In the genomic region with DNA sequence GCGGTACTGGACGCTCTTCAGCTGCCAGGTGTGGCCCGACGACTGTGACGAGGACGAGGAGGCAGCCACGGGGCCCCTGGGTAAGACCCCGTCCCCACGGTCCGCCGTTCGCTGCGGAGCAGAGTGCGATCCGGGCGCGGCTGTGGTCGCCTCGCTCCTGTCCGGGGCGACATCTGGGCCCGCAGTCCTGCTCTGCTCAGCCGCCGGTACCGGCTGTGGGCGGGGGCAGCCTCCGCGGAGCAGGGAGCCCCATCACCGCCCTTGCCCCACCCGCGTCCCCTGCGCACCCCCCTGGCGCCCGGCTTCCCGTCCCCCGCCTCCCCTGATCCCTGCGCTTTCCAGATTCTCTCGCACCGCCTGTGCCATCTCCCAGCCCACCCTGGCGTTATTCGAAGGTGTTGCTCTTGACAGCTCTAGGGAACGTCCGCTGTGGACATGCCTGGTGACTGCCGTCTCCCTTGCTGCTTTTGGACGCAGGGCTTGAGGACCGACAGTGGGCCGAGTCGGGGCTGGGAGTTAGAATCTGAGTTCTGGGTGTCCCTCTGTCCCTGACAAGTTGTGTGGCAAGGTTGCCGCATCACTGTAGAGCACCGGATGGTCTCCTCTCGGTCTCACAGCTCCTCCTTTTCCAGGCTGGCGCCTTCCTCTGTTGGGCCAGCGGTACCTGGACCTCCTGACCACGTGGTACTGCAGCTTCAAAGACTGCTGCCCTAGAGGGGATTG, we compare ENCODE assay signal across 1 cellular context.
A peak's percentile ranks its signal among the peaks of the same experiment; 100 is the strongest.
TF ChIP-seq lines count a peak whose summit lies in the region.

No MANE protein-coding gene starts in this region.

TF ChIP-seq in A549, 52 proteins besides CTCF, POLR2A, EP300 and RAD21 (continued from another document):
- TF ChIP-seq, protein P1, sequence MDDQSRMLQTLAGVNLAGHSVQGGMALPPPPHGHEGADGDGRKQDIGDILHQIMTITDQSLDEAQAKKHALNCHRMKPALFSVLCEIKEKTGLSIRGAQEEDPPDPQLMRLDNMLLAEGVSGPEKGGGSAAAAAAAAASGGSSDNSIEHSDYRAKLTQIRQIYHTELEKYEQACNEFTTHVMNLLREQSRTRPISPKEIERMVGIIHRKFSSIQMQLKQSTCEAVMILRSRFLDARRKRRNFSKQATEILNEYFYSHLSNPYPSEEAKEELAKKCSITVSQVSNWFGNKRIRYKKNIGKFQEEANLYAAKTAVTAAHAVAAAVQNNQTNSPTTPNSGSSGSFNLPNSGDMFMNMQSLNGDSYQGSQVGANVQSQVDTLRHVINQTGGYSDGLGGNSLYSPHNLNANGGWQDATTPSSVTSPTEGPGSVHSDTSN (IDR thresholded peaks at IDR 0.05): no peak
- no peak for TF ChIP-seq RNF2 (IDR thresholded peaks at IDR 0.05; ENCODE audit: borderline replicate concordance, low read depth)
- TF ChIP-seq ZSCAN20 (CRISPR knock-in tag; IDR thresholded peaks at IDR 0.05): no peak
- TF ChIP-seq, protein P2, sequence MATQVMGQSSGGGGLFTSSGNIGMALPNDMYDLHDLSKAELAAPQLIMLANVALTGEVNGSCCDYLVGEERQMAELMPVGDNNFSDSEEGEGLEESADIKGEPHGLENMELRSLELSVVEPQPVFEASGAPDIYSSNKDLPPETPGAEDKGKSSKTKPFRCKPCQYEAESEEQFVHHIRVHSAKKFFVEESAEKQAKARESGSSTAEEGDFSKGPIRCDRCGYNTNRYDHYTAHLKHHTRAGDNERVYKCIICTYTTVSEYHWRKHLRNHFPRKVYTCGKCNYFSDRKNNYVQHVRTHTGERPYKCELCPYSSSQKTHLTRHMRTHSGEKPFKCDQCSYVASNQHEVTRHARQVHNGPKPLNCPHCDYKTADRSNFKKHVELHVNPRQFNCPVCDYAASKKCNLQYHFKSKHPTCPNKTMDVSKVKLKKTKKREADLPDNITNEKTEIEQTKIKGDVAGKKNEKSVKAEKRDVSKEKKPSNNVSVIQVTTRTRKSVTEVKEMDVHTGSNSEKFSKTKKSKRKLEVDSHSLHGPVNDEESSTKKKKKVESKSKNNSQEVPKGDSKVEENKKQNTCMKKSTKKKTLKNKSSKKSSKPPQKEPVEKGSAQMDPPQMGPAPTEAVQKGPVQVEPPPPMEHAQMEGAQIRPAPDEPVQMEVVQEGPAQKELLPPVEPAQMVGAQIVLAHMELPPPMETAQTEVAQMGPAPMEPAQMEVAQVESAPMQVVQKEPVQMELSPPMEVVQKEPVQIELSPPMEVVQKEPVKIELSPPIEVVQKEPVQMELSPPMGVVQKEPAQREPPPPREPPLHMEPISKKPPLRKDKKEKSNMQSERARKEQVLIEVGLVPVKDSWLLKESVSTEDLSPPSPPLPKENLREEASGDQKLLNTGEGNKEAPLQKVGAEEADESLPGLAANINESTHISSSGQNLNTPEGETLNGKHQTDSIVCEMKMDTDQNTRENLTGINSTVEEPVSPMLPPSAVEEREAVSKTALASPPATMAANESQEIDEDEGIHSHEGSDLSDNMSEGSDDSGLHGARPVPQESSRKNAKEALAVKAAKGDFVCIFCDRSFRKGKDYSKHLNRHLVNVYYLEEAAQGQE (IDR thresholded peaks at IDR 0.05): no peak
- TF ChIP-seq MYC (IDR thresholded peaks at IDR 0.05; ENCODE audit: borderline replicate concordance, low read length): no peak
- peak; percentile 21; the same call in 1 of the 2 replicates for TF ChIP-seq PHF8 (IDR thresholded peaks at IDR 0.05; ENCODE audit: borderline replicate concordance, low read depth)
- TF ChIP-seq ZFP36 (IDR thresholded peaks at IDR 0.05; ENCODE audit: borderline replicate concordance, partially characterized antibody): no peak
- no peak for TF ChIP-seq ESRRA (IDR thresholded peaks at IDR 0.05; ENCODE audit: borderline replicate concordance, low read length)
- no peak for TF ChIP-seq JUNB (IDR thresholded peaks at IDR 0.05)
- no peak for TF ChIP-seq HOXB5 (CRISPR knock-in tag; IDR thresholded peaks at IDR 0.05)
- no peak for TF ChIP-seq EHF (CRISPR knock-in tag; IDR thresholded peaks at IDR 0.05)
- no peak for TF ChIP-seq KDM5A (IDR thresholded peaks at IDR 0.05)
- TF ChIP-seq HEYL (CRISPR knock-in tag; IDR thresholded peaks at IDR 0.05): no peak
- no peak for TF ChIP-seq FOSL2 (IDR thresholded peaks at IDR 0.05)
- TF ChIP-seq FOSL2 (CRISPR knock-in tag; IDR thresholded peaks at IDR 0.05): no peak
- no peak for TF ChIP-seq TP53 (CRISPR knock-in tag; IDR thresholded peaks at IDR 0.05)
- peak; percentile 83 for TF ChIP-seq MAX (IDR thresholded peaks at IDR 0.05)
- no peak for TF ChIP-seq TFCP2L1 (CRISPR knock-in tag; IDR thresholded peaks at IDR 0.05)
- TF ChIP-seq, protein P3, sequence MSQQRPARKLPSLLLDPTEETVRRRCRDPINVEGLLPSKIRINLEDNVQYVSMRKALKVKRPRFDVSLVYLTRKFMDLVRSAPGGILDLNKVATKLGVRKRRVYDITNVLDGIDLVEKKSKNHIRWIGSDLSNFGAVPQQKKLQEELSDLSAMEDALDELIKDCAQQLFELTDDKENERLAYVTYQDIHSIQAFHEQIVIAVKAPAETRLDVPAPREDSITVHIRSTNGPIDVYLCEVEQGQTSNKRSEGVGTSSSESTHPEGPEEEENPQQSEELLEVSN (IDR thresholded peaks at IDR 0.05; ENCODE audit: borderline replicate concordance, low read depth): 0 out of 2 replicates have a peak, but pooled peaks have one; percentile 51
- TF ChIP-seq, protein P4, sequence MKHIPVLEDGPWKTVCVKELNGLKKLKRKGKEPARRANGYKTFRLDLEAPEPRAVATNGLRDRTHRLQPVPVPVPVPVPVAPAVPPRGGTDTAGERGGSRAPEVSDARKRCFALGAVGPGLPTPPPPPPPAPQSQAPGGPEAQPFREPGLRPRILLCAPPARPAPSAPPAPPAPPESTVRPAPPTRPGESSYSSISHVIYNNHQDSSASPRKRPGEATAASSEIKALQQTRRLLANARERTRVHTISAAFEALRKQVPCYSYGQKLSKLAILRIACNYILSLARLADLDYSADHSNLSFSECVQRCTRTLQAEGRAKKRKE (CRISPR knock-in tag; IDR thresholded peaks at IDR 0.05; ENCODE audit: low read depth): no peak
- TF ChIP-seq SMC3 (IDR thresholded peaks at IDR 0.05): no peak; the same call in 2 of the 3 replicates
- TF ChIP-seq FOXS1 (CRISPR knock-in tag; IDR thresholded peaks at IDR 0.05): no peak
- TF ChIP-seq, protein P5, sequence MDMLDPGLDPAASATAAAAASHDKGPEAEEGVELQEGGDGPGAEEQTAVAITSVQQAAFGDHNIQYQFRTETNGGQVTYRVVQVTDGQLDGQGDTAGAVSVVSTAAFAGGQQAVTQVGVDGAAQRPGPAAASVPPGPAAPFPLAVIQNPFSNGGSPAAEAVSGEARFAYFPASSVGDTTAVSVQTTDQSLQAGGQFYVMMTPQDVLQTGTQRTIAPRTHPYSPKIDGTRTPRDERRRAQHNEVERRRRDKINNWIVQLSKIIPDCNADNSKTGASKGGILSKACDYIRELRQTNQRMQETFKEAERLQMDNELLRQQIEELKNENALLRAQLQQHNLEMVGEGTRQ (IDR thresholded peaks at IDR 0.05): peak; percentile 50
- no peak for TF ChIP-seq RFX5 (IDR thresholded peaks at IDR 0.05)
- TF ChIP-seq HES2 (IDR thresholded peaks at IDR 0.05): no peak
- TF ChIP-seq HDAC2 (IDR thresholded peaks at IDR 0.05): no peak
- TF ChIP-seq, protein P6, sequence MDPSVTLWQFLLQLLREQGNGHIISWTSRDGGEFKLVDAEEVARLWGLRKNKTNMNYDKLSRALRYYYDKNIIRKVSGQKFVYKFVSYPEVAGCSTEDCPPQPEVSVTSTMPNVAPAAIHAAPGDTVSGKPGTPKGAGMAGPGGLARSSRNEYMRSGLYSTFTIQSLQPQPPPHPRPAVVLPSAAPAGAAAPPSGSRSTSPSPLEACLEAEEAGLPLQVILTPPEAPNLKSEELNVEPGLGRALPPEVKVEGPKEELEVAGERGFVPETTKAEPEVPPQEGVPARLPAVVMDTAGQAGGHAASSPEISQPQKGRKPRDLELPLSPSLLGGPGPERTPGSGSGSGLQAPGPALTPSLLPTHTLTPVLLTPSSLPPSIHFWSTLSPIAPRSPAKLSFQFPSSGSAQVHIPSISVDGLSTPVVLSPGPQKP (IDR thresholded peaks at IDR 0.05; ENCODE audit: low read depth, low read length): no peak
- TF ChIP-seq HMGXB4 (CRISPR knock-in tag; IDR thresholded peaks at IDR 0.05; ENCODE audit: borderline replicate concordance): no peak
- TF ChIP-seq BHLHE40 (IDR thresholded peaks at IDR 0.05; ENCODE audit: low read depth, low read length): no peak
